ENCODE assay signal across 9 cellular contexts in genomic region chr9:119009253-119009652, GRCh38.
DNase-seq lines count a peak whose midpoint lies in the region; ATAC-seq and TF ChIP-seq lines count a peak whose summit lies in the region.
"Had no signal": no experiment of that assay in that cellular context is flagged by ENCODE, and none has a peak within 500 bp of the region (broad histone marks: within the 10 kb centered on the region; RNA-seq: fewer than 3 reads in every experiment).

No MANE protein-coding gene starts in this region.

- H3K4me3 ChIP-seq in PC-9 (peak overlapping the region; percentile 31; the same call in 1 of the 2 replicates), fibroblast of villous mesenchyme (ENCODE audit: low read depth, low read length) (no peak overlapping the region), spleen (no peak overlapping the region), WERI-Rb-1 (ENCODE audit: low read depth, low read length) (no peak overlapping the region)
- H3K4me3 ChIP-seq: Peyer's patch had no signal

- peak overlapping the region; percentile 53 for H3K4me2 ChIP-seq in PC-9

- H3K27ac ChIP-seq in PC-9 (no peak overlapping the region), spleen (peak overlapping the region in 5 of 8 donors; percentile 10 to 43 (median 38)), WERI-Rb-1 (no peak overlapping the region)
- H3K27ac ChIP-seq: Peyer's patch had no signal

- no peak for TF ChIP-seq CTCF in PC-9 (conservative IDR thresholded peaks at IDR 0.05)
- TF ChIP-seq CTCF in fibroblast of villous mesenchyme (IDR thresholded peaks at IDR 0.05; ENCODE audit: insufficient read depth, low read depth, low read length) = no peak
- no peak for TF ChIP-seq CTCF in spleen (IDR thresholded peaks at IDR 0.05 in 8 of 11, conservative IDR thresholded peaks at IDR 0.05 in 3 of 11)
- no peak for TF ChIP-seq CTCF in WERI-Rb-1 (IDR thresholded peaks at IDR 0.05; ENCODE audit: low read depth, low read length)

- intact Hi-C loops in PC-9 (cut with micrococcal nuclease; ENCODE audit: unreplicated experiment) (no loop called here), spleen (cut with DNase I; ENCODE audit: low total_unique reads) (no loop called here)

- H3K9me3 ChIP-seq in PC-9 (ENCODE audit: insufficient read depth, low read depth) (no peaks in the 10 kb centered on the region), spleen (no peaks in the 10 kb centered on the region), WERI-Rb-1 (ENCODE audit: severe bottlenecking) (no peaks in the 10 kb centered on the region)
- H3K9me3 ChIP-seq: Peyer's patch had no signal

- POLR2A ChIA-PET in PC-9 (lab: Charles Lee; ENCODE audit: unreplicated experiment) = no interaction called here

- 30 to 43% (median 40%) methylated on average over 4 of the region's 4 CpGs for WGBS in spleen, 5 donors

- H2AFZ ChIP-seq in PC-9 = peak overlapping the region; percentile 8; the same call in 1 of the 2 replicates

- DNase-seq in HT1080 (ENCODE audit: low read depth) (peak; percentile 62), PC-9 (peak in 1 of 2 experiments; percentile 2), fibroblast of villous mesenchyme (ENCODE audit: low read depth) (peak; percentile 38), spleen (no peak), WERI-Rb-1 (no peak)
- DNase-seq: activated CD4-positive, alpha-beta T cell treated with anti-CD3 and anti-CD28 coated beads, Interleukin-2, amount 10 ng/mL, durations not matched to agents 7 days and 5 days; Peyer's patch had no signal

- H4K20me1 ChIP-seq in PC-9 (ENCODE audit: insufficient read depth) = no peaks in the 10 kb centered on the region

- no TSS peak for BruUV-seq in PC-9 (replicated peaks; lab: Mats Ljungman, UMichigan)

- H3F3A ChIP-seq in PC-9 (ENCODE audit: insufficient read depth, low read depth) = no peaks in the 10 kb centered on the region

- ATAC-seq in HG02571 (IDR thresholded peaks at IDR 0.05; ENCODE audit: unreplicated experiment) (no peak), HG03039 (IDR thresholded peaks at IDR 0.05; ENCODE audit: unreplicated experiment) (no peak)

- no peak for TF ChIP-seq POLR2A in spleen (IDR thresholded peaks at IDR 0.05)

- H3K79me2 ChIP-seq in PC-9 (ENCODE audit: low read depth) = no peaks in the 10 kb centered on the region

- no peaks in the 10 kb centered on the region for H3K36me3 ChIP-seq in PC-9 (ENCODE audit: low read depth)
- no peaks in the 10 kb centered on the region for H3K36me3 ChIP-seq in spleen
- no peaks in the 10 kb centered on the region for H3K36me3 ChIP-seq in WERI-Rb-1
- H3K36me3 ChIP-seq: Peyer's patch had no signal

- CTCF ChIA-PET in PC-9 (lab: Charles Lee) = interaction anchor here (0.6 kb wide), 1 partner anchor 92 kb away, joined by 3 read pairs; no protein-coding TSS in a partner anchor

- no peaks in the 10 kb centered on the region for H3K9me2 ChIP-seq in PC-9 (ENCODE audit: insufficient read depth)

- no peaks in the 10 kb centered on the region for H3K27me3 ChIP-seq in PC-9 (ENCODE audit: insufficient read depth, low read depth)
- no peaks in the 10 kb centered on the region for H3K27me3 ChIP-seq in spleen (replicated peaks in 1 of 7)
- H3K27me3 ChIP-seq in WERI-Rb-1 (ENCODE audit: insufficient read depth, low read depth, severe bottlenecking) = no peaks in the 10 kb centered on the region
- H3K27me3 ChIP-seq: Peyer's patch had no signal

- H3K4me1 ChIP-seq in PC-9 (replicated peaks; ENCODE audit: insufficient read depth) (no peaks in the 10 kb centered on the region), spleen (no peaks in the 10 kb centered on the region)
- H3K4me1 ChIP-seq: Peyer's patch had no signal

Comparison
In these comparisons a context has a peak if more than half of its experiments do, and no peak if none do; other contexts are left out.
1. DNase-seq: peak in HT1080 (single experiment) and fibroblast of villous mesenchyme (single experiment); none in spleen (single experiment) and WERI-Rb-1 (single experiment).
2. H3K27ac ChIP-seq: peak in spleen (5 of 8); none in PC-9 (single experiment) and WERI-Rb-1 (single experiment).